ENCODE assay signal across 10 cellular contexts in genomic region chr12:95173392-95174251, GRCh38. TPM values are rescaled to one million over a fixed set of nuclear protein-coding genes. Genes with fewer than 3 reads are reported as not detected.
A peak's percentile ranks its signal among the peaks of the same experiment; 100 is the strongest.
DNase-seq lines count a peak whose midpoint lies in the region; ATAC-seq, FAIRE-seq and TF ChIP-seq lines count a peak whose summit lies in the region.
"Had no signal": no experiment of that assay in that cellular context is flagged by ENCODE, and none has a peak within 500 bp of the region (broad histone marks: within the 10 kb centered on the region; RNA-seq: fewer than 3 reads in every experiment).

No MANE protein-coding gene starts in this region.

- H3K27ac Mint-ChIP-seq in activated naive CD4-positive, alpha-beta T cell treated with anti-CD3 and anti-CD28 coated beads for 36 hours, result no peak overlapping the region

- TF ChIP-seq CTCF in fibroblast of mammary gland (conservative IDR thresholded peaks at IDR 0.05; ENCODE audit: control insufficient read depth, insufficient read depth, low read depth, low read length) (no peak), omental fat pad (IDR thresholded peaks at IDR 0.05) (no peak)

- CTCF ChIA-PET in HEK293T (lab: Yijun Ruan, JAX), result no interaction called here
- CTCF ChIA-PET in activated naive CD4-positive, alpha-beta T cell treated with anti-CD3 and anti-CD28 coated beads for 36 hours (lab: Charles Lee), result no interaction called here

- no peak overlapping the region for H3K4me3 Mint-ChIP-seq in activated naive CD4-positive, alpha-beta T cell treated with anti-CD3 and anti-CD28 coated beads for 36 hours

- H3K36me3 Mint-ChIP-seq in activated naive CD4-positive, alpha-beta T cell treated with anti-CD3 and anti-CD28 coated beads for 36 hours (ENCODE audit: low read depth), result no peaks in the 10 kb centered on the region

- H3K4me3 ChIP-seq in fibroblast of mammary gland (ENCODE audit: control insufficient read depth, low read depth, low read length), result no peak overlapping the region

- POLR2A ChIA-PET in HEK293T (lab: Yijun Ruan, JAX), result no interaction called here

- H3K27me3 Mint-ChIP-seq in activated naive CD4-positive, alpha-beta T cell treated with anti-CD3 and anti-CD28 coated beads for 36 hours (ENCODE audit: low read depth), result no peaks in the 10 kb centered on the region

- FAIRE-seq in RCC 7860 (lab: Jason Lieb, UNC), result peak; percentile 27

- intact Hi-C loops in activated naive CD4-positive, alpha-beta T cell treated with anti-CD3 and anti-CD28 coated beads for 36 hours (cut with micrococcal nuclease), result no loop called here

- peak; percentile 90 for ATAC-seq in omental fat pad (ENCODE audit: low FRiP score)
- no peak for ATAC-seq in stimulated activated naive CD8-positive, alpha-beta T cell treated with anti-CD3 and anti-CD28 coated beads, Interleukin-15, Interleukin-2, amounts not matched to agents 100 U/mL and 50 U/mL, for 24 hours

- DNase-seq in AG20443 (ENCODE audit: low spot score), result peak; percentile 39
- peak; percentile 70 for DNase-seq in RCC 7860 (ENCODE audit: low spot score)
- DNase-seq in fibroblast of mammary gland (ENCODE audit: low read depth), result peak; percentile 82
- DNase-seq in omental fat pad (ENCODE audit: low spot score), result peak; percentile 52
- DNase-seq in NCI-H510A (lab: John Stamatoyannopoulos, UW), result no peak
- DNase-seq in HEK293T (ENCODE audit: extremely low spot score), result no peak
- DNase-seq in stimulated activated naive CD8-positive, alpha-beta T cell treated with anti-CD3 and anti-CD28 coated beads, Interleukin-15, Interleukin-2, amounts not matched to agents 100 U/mL and 50 U/mL, for 24 hours, result no peak
- DNase-seq in activated naive CD4-positive, alpha-beta T cell treated with anti-CD3 and anti-CD28 coated beads for 36 hours, result no peak
- DNase-seq: DMS79, NCI-H187 treated with DMSO at 0.1 percent for 48 hours had no signal

- H3K4me1 Mint-ChIP-seq in activated naive CD4-positive, alpha-beta T cell treated with anti-CD3 and anti-CD28 coated beads for 36 hours (ENCODE audit: low read depth), result no peaks in the 10 kb centered on the region

- no peaks in the 10 kb centered on the region for H3K9me3 Mint-ChIP-seq in activated naive CD4-positive, alpha-beta T cell treated with anti-CD3 and anti-CD28 coated beads for 36 hours

TF ChIP-seq in HEK293T, 16 proteins besides CTCF, POLR2A, EP300 and RAD21:
- TF ChIP-seq CTBP1 (IDR thresholded peaks at IDR 0.05; ENCODE audit: borderline replicate concordance), result no peak
- no peak for TF ChIP-seq FOXA1 (IDR thresholded peaks at IDR 0.05)
- TF ChIP-seq FOXM1 (IDR thresholded peaks at IDR 0.05; ENCODE audit: borderline replicate concordance), result no peak
- TF ChIP-seq LEF1 (IDR thresholded peaks at IDR 0.05; ENCODE audit: borderline replicate concordance), result no peak
- TF ChIP-seq NFRKB (IDR thresholded peaks at IDR 0.05), result no peak
- TF ChIP-seq ZNF384 (IDR thresholded peaks at IDR 0.05), result no peak
- no peak for TF ChIP-seq HDGF (IDR thresholded peaks at IDR 0.05; ENCODE audit: borderline replicate concordance)
- TF ChIP-seq PKNOX1 (IDR thresholded peaks at IDR 0.05), result no peak
- no peak for TF ChIP-seq SUZ12 (IDR thresholded peaks at IDR 0.05)
- TF ChIP-seq TARDBP (IDR thresholded peaks at IDR 0.05), result no peak
- no peak for TF ChIP-seq L3MBTL2 (conservative IDR thresholded peaks at IDR 0.05)
- no peak for TF ChIP-seq ELF4 (IDR thresholded peaks at IDR 0.05)
- no peak for TF ChIP-seq SP1 (IDR thresholded peaks at IDR 0.05)
- no peak for TF ChIP-seq ARNT (IDR thresholded peaks at IDR 0.05)
- no peak for TF ChIP-seq BHLHE40 (IDR thresholded peaks at IDR 0.05; ENCODE audit: borderline replicate concordance)
- no peak for TF ChIP-seq FOXK2 (IDR thresholded peaks at IDR 0.05)
TF ChIP-seq in HEK293T: peak in this region for 0.

RNA-seq across cellular contexts. Expression of gene FGD6, which starts 43.6 kb away (rescaled TPM):
- 1 to 10 TPM; 6.6 to 9.6 (median 7.4) TPM for total RNA-seq in omental fat pad
- 1 to 10 TPM; 2.0 TPM for total RNA-seq in activated naive CD4-positive, alpha-beta T cell treated with anti-CD3 and anti-CD28 coated beads for 36 hours

RNA-seq across cellular contexts. Expression of gene VEZT, which starts 44.0 kb away (rescaled TPM):
- 10 to 100 TPM; 57.3 to 75.8 (median 64.0) TPM for total RNA-seq in omental fat pad
- total RNA-seq in activated naive CD4-positive, alpha-beta T cell treated with anti-CD3 and anti-CD28 coated beads for 36 hours, result 10 to 100 TPM; 41.3 to 42.5 TPM

Comparison
In these comparisons a context has a peak if more than half of its experiments do, and no peak if none do; other contexts are left out.
1. DNase-seq: peak in AG20443 (single experiment), RCC 7860 (single experiment), fibroblast of mammary gland (single experiment) and omental fat pad (single experiment); none in NCI-H510A (single experiment), HEK293T (single experiment), stimulated activated naive CD8-positive, alpha-beta T cell treated with anti-CD3 and anti-CD28 coated beads, Interleukin-15, Interleukin-2, amounts not matched to agents 100 U/mL and 50 U/mL, for 24 hours (single experiment) and activated naive CD4-positive, alpha-beta T cell treated with anti-CD3 and anti-CD28 coated beads for 36 hours (single experiment).